Comparison of ENCODE assay signal across 1 cellular context in the genomic region with DNA sequence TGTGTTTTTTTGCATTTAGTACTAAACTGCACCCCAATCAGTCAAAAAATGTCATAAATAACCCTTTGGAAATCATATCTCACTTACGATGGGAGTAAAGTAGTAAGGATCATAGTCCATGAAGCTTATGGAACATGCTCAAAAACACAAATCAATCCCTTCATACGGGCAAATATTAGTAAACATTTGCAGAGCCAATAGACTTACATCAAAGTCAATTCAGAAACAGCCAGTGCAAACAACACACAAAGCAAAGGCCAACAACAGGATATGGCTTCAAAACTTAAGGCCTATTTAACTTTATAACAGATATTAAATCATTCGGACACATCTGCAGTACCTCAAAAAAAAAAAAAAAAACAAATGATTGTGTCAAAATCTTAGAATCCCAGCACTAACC.
A peak's percentile ranks its signal among the peaks of the same experiment; 100 is the strongest.
TF ChIP-seq lines count a peak whose summit lies in the region.

No MANE protein-coding gene starts in this region.

TF ChIP-seq in HepG2, 621 proteins besides CTCF, POLR2A, EP300 and RAD21 (continued from another document):
- TF ChIP-seq, protein P1, sequence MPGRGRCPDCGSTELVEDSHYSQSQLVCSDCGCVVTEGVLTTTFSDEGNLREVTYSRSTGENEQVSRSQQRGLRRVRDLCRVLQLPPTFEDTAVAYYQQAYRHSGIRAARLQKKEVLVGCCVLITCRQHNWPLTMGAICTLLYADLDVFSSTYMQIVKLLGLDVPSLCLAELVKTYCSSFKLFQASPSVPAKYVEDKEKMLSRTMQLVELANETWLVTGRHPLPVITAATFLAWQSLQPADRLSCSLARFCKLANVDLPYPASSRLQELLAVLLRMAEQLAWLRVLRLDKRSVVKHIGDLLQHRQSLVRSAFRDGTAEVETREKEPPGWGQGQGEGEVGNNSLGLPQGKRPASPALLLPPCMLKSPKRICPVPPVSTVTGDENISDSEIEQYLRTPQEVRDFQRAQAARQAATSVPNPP (CRISPR knock-in tag; IDR thresholded peaks at IDR 0.05), result 0 out of 2 replicates have a peak, but pooled peaks have one; percentile 43
- TF ChIP-seq ZNF598 (CRISPR knock-in tag; IDR thresholded peaks at IDR 0.05; ENCODE audit: borderline replicate concordance), result no peak
- no peak for TF ChIP-seq MED8 (CRISPR knock-in tag; IDR thresholded peaks at IDR 0.05; ENCODE audit: insufficient replicate concordance)
- TF ChIP-seq CC2D1A (CRISPR knock-in tag; IDR thresholded peaks at IDR 0.05), result no peak
- no peak for TF ChIP-seq HES4 (CRISPR knock-in tag; IDR thresholded peaks at IDR 0.05; ENCODE audit: borderline replicate concordance)
- TF ChIP-seq ZNF644 (CRISPR knock-in tag; IDR thresholded peaks at IDR 0.05; ENCODE audit: low read depth), result 0 out of 2 replicates have a peak, but pooled peaks have one; percentile 25
- TF ChIP-seq ATF1 (CRISPR knock-in tag; IDR thresholded peaks at IDR 0.05), result peak; percentile 45; the same call in 1 of the 2 replicates
- TF ChIP-seq, protein P2, sequence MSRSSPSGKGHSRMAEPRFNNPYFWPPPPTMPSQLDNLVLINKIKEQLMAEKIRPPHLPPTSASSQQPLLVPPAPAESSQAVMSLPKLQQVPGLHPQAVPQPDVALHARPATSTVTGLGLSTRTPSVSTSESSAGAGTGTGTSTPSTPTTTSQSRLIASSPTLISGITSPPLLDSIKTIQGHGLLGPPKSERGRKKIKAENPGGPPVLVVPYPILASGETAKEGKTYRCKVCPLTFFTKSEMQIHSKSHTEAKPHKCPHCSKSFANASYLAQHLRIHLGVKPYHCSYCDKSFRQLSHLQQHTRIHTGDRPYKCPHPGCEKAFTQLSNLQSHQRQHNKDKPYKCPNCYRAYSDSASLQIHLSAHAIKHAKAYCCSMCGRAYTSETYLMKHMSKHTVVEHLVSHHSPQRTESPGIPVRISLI (CRISPR knock-in tag; IDR thresholded peaks at IDR 0.05; ENCODE audit: borderline replicate concordance), result peak; percentile 81; the same call in 1 of the 2 replicates
- TF ChIP-seq POLR2AphosphoS2 (IDR thresholded peaks at IDR 0.05; ENCODE audit: low read depth, low read length), result no peak
- no peak for TF ChIP-seq NFE2L2 (IDR thresholded peaks at IDR 0.05; ENCODE audit: low read length)
- no peak for TF ChIP-seq SYNCRIP (IDR thresholded peaks at IDR 0.05; ENCODE audit: insufficient read depth, low read depth, low read length)
- TF ChIP-seq IRX3 (CRISPR knock-in tag; IDR thresholded peaks at IDR 0.05; ENCODE audit: borderline replicate concordance, low read depth), result no peak
- TF ChIP-seq, protein P3, sequence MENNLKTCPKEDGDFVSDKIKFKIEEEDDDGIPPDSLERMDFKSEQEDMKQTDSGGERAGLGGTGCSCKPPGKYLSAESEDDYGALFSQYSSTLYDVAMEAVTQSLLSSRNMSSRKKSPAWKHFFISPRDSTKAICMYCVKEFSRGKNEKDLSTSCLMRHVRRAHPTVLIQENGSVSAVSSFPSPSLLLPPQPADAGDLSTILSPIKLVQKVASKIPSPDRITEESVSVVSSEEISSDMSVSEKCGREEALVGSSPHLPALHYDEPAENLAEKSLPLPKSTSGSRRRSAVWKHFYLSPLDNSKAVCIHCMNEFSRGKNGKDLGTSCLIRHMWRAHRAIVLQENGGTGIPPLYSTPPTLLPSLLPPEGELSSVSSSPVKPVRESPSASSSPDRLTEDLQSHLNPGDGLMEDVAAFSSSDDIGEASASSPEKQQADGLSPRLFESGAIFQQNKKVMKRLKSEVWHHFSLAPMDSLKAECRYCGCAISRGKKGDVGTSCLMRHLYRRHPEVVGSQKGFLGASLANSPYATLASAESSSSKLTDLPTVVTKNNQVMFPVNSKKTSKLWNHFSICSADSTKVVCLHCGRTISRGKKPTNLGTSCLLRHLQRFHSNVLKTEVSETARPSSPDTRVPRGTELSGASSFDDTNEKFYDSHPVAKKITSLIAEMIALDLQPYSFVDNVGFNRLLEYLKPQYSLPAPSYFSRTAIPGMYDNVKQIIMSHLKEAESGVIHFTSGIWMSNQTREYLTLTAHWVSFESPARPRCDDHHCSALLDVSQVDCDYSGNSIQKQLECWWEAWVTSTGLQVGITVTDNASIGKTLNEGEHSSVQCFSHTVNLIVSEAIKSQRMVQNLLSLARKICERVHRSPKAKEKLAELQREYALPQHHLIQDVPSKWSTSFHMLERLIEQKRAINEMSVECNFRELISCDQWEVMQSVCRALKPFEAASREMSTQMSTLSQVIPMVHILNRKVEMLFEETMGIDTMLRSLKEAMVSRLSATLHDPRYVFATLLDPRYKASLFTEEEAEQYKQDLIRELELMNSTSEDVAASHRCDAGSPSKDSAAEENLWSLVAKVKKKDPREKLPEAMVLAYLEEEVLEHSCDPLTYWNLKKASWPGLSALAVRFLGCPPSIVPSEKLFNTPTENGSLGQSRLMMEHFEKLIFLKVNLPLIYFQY (CRISPR knock-in tag; IDR thresholded peaks at IDR 0.05; ENCODE audit: borderline replicate concordance), result no peak
- peak; percentile 84 for TF ChIP-seq KDM6A (CRISPR knock-in tag; IDR thresholded peaks at IDR 0.05; ENCODE audit: low read depth)
- TF ChIP-seq ZNF562 (CRISPR knock-in tag; IDR thresholded peaks at IDR 0.05; ENCODE audit: borderline replicate concordance), result no peak
- TF ChIP-seq ZNF232 (CRISPR knock-in tag; IDR thresholded peaks at IDR 0.05; ENCODE audit: borderline replicate concordance), result no peak
- TF ChIP-seq JDP2 (CRISPR knock-in tag; IDR thresholded peaks at IDR 0.05; ENCODE audit: borderline replicate concordance), result no peak
- TF ChIP-seq FOSL2 (CRISPR knock-in tag; IDR thresholded peaks at IDR 0.05), result peak; percentile 47; the same call in 1 of the 2 replicates
- no peak for TF ChIP-seq RELA (CRISPR knock-in tag; IDR thresholded peaks at IDR 0.05)
- no peak for TF ChIP-seq HNRNPH1 (optimal IDR thresholded peaks at IDR 0.05; ENCODE audit: low read depth, low read length)
- no peak for TF ChIP-seq SETDB1 (CRISPR knock-in tag; IDR thresholded peaks at IDR 0.05; ENCODE audit: borderline replicate concordance)
- TF ChIP-seq, protein P4, sequence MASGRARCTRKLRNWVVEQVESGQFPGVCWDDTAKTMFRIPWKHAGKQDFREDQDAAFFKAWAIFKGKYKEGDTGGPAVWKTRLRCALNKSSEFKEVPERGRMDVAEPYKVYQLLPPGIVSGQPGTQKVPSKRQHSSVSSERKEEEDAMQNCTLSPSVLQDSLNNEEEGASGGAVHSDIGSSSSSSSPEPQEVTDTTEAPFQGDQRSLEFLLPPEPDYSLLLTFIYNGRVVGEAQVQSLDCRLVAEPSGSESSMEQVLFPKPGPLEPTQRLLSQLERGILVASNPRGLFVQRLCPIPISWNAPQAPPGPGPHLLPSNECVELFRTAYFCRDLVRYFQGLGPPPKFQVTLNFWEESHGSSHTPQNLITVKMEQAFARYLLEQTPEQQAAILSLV (CRISPR knock-in tag; IDR thresholded peaks at IDR 0.05; ENCODE audit: borderline replicate concordance), result no peak
- TF ChIP-seq ZNF670 (CRISPR knock-in tag; IDR thresholded peaks at IDR 0.05; ENCODE audit: borderline replicate concordance), result 0 out of 2 replicates have a peak, but pooled peaks have one; percentile 39
- TF ChIP-seq STAG1 (CRISPR knock-in tag; IDR thresholded peaks at IDR 0.05), result 0 out of 2 replicates have a peak, but pooled peaks have one; percentile 15
- TF ChIP-seq, protein P5, sequence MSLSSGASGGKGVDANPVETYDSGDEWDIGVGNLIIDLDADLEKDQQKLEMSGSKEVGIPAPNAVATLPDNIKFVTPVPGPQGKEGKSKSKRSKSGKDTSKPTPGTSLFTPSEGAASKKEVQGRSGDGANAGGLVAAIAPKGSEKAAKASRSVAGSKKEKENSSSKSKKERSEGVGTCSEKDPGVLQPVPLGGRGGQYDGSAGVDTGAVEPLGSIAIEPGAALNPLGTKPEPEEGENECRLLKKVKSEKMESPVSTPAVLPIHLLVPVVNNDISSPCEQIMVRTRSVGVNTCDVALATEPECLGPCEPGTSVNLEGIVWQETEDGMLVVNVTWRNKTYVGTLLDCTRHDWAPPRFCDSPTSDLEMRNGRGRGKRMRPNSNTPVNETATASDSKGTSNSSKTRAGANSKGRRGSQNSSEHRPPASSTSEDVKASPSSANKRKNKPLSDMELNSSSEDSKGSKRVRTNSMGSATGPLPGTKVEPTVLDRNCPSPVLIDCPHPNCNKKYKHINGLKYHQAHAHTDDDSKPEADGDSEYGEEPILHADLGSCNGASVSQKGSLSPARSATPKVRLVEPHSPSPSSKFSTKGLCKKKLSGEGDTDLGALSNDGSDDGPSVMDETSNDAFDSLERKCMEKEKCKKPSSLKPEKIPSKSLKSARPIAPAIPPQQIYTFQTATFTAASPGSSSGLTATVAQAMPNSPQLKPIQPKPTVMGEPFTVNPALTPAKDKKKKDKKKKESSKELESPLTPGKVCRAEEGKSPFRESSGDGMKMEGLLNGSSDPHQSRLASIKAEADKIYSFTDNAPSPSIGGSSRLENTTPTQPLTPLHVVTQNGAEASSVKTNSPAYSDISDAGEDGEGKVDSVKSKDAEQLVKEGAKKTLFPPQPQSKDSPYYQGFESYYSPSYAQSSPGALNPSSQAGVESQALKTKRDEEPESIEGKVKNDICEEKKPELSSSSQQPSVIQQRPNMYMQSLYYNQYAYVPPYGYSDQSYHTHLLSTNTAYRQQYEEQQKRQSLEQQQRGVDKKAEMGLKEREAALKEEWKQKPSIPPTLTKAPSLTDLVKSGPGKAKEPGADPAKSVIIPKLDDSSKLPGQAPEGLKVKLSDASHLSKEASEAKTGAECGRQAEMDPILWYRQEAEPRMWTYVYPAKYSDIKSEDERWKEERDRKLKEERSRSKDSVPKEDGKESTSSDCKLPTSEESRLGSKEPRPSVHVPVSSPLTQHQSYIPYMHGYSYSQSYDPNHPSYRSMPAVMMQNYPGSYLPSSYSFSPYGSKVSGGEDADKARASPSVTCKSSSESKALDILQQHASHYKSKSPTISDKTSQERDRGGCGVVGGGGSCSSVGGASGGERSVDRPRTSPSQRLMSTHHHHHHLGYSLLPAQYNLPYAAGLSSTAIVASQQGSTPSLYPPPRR (CRISPR knock-in tag; IDR thresholded peaks at IDR 0.05; ENCODE audit: borderline replicate concordance), result peak; percentile 94
- peak; percentile 41; the same call in 1 of the 2 replicates for TF ChIP-seq ZNF652 (CRISPR knock-in tag; IDR thresholded peaks at IDR 0.05; ENCODE audit: borderline replicate concordance, low read depth)
- no peak for TF ChIP-seq NR1H2 (CRISPR knock-in tag; IDR thresholded peaks at IDR 0.05; ENCODE audit: borderline replicate concordance, low read depth)
- peak; percentile 55; the same call in 1 of the 2 replicates for TF ChIP-seq NCOR1 (IDR thresholded peaks at IDR 0.05; ENCODE audit: borderline replicate concordance, low read length)
- TF ChIP-seq TCF12 (IDR thresholded peaks at IDR 0.05), result no peak
- peak; percentile 53; the same call in 1 of the 2 replicates for TF ChIP-seq TCF12 (CRISPR knock-in tag; IDR thresholded peaks at IDR 0.05)
- peak; percentile 62 for TF ChIP-seq CEBPG (CRISPR knock-in tag; IDR thresholded peaks at IDR 0.05)
- no peak for TF ChIP-seq RAD51 (IDR thresholded peaks at IDR 0.05; ENCODE audit: borderline replicate concordance)
- no peak for TF ChIP-seq DMAP1 (CRISPR knock-in tag; IDR thresholded peaks at IDR 0.05)
- no peak for TF ChIP-seq DR1 (CRISPR knock-in tag; IDR thresholded peaks at IDR 0.05)
- no peak for TF ChIP-seq ZNF160 (CRISPR knock-in tag; IDR thresholded peaks at IDR 0.05)
- TF ChIP-seq, protein P6, sequence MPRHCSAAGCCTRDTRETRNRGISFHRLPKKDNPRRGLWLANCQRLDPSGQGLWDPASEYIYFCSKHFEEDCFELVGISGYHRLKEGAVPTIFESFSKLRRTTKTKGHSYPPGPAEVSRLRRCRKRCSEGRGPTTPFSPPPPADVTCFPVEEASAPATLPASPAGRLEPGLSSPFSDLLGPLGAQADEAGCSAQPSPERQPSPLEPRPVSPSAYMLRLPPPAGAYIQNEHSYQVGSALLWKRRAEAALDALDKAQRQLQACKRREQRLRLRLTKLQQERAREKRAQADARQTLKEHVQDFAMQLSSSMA (CRISPR knock-in tag; IDR thresholded peaks at IDR 0.05), result no peak
- no peak for TF ChIP-seq SIN3B (IDR thresholded peaks at IDR 0.05; ENCODE audit: low read length)
- TF ChIP-seq, protein P7, sequence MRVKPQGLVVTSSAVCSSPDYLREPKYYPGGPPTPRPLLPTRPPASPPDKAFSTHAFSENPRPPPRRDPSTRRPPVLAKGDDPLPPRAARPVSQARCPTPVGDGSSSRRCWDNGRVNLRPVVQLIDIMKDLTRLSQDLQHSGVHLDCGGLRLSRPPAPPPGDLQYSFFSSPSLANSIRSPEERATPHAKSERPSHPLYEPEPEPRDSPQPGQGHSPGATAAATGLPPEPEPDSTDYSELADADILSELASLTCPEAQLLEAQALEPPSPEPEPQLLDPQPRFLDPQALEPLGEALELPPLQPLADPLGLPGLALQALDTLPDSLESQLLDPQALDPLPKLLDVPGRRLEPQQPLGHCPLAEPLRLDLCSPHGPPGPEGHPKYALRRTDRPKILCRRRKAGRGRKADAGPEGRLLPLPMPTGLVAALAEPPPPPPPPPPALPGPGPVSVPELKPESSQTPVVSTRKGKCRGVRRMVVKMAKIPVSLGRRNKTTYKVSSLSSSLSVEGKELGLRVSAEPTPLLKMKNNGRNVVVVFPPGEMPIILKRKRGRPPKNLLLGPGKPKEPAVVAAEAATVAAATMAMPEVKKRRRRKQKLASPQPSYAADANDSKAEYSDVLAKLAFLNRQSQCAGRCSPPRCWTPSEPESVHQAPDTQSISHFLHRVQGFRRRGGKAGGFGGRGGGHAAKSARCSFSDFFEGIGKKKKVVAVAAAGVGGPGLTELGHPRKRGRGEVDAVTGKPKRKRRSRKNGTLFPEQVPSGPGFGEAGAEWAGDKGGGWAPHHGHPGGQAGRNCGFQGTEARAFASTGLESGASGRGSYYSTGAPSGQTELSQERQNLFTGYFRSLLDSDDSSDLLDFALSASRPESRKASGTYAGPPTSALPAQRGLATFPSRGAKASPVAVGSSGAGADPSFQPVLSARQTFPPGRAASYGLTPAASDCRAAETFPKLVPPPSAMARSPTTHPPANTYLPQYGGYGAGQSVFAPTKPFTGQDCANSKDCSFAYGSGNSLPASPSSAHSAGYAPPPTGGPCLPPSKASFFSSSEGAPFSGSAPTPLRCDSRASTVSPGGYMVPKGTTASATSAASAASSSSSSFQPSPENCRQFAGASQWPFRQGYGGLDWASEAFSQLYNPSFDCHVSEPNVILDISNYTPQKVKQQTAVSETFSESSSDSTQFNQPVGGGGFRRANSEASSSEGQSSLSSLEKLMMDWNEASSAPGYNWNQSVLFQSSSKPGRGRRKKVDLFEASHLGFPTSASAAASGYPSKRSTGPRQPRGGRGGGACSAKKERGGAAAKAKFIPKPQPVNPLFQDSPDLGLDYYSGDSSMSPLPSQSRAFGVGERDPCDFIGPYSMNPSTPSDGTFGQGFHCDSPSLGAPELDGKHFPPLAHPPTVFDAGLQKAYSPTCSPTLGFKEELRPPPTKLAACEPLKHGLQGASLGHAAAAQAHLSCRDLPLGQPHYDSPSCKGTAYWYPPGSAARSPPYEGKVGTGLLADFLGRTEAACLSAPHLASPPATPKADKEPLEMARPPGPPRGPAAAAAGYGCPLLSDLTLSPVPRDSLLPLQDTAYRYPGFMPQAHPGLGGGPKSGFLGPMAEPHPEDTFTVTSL (CRISPR knock-in tag; IDR thresholded peaks at IDR 0.05; ENCODE audit: borderline replicate concordance), result peak; percentile 99
- no peak for TF ChIP-seq TAF15 (IDR thresholded peaks at IDR 0.05; ENCODE audit: low read depth, low read length, poor library complexity, severe bottlenecking)
- no peak for TF ChIP-seq SPEN (CRISPR knock-in tag; IDR thresholded peaks at IDR 0.05; ENCODE audit: low read depth)
